28 cellular contexts compared by ENCODE assay signal in genomic region chr6:37845930-37846329, GRCh38. TPM values are rescaled to one million over a fixed set of nuclear protein-coding genes. Genes with fewer than 3 reads are reported as not detected.
DNase-seq lines count a peak whose midpoint lies in the region; ATAC-seq and TF ChIP-seq lines count a peak whose summit lies in the region.
"Had no signal": no experiment of that assay in that cellular context is flagged by ENCODE, and none has a peak within 500 bp of the region (broad histone marks: within the 10 kb centered on the region; RNA-seq: fewer than 3 reads in every experiment).

No MANE protein-coding gene starts in this region.

- TF ChIP-seq POLR2A in IMR-90 (IDR thresholded peaks at IDR 0.05; ENCODE audit: low read depth, low read length): no peak

- BruUV-seq in A673 (replicated peaks; lab: Mats Ljungman, UMichigan) (no TSS peak), IMR-90 (replicated peaks; lab: Mats Ljungman, UMichigan) (no TSS peak)

- H3K9me1 ChIP-seq in IMR-90 (ENCODE audit: insufficient read depth, low read length): peaks cover 28% of the 10 kb centered on the region

- H2BK120ac ChIP-seq in IMR-90 (ENCODE audit: low read depth, low read length): no peak overlapping the region
- no peak overlapping the region for H2BK120ac ChIP-seq in mesendoderm (ENCODE audit: low read depth, low read length)

- H3K9ac ChIP-seq in IMR-90 (ENCODE audit: low read depth, low read length): no peak overlapping the region
- no peak overlapping the region for H3K9ac ChIP-seq in mesendoderm (ENCODE audit: low read length)
- H3K9ac ChIP-seq: BLaER1 treated with 17β-estradiol and CSF1 and Interleukin-3, amounts not matched to agents 10 nM and 100 nM had no signal

- no peak overlapping the region for H3K18ac ChIP-seq in IMR-90 (ENCODE audit: low read depth, low read length)
- no peak overlapping the region for H3K18ac ChIP-seq in mesendoderm (ENCODE audit: low read length)

- H3K4me2 ChIP-seq in IMR-90 (ENCODE audit: low read depth, low read length) (0 out of 2 replicates have a peak overlapping the region, but pooled peaks have one; percentile 18), mesendoderm (ENCODE audit: low read length) (no peak overlapping the region)
- H3K4me2 ChIP-seq: BLaER1 treated with 17β-estradiol and CSF1 and Interleukin-3, amounts not matched to agents 10 nM and 100 nM; GM23338 had no signal

- no peaks in the 10 kb centered on the region for H3K9me3 ChIP-seq in A673 (ENCODE audit: low read depth, low read length, poor library complexity, severe bottlenecking)
- no peaks in the 10 kb centered on the region for H3K9me3 ChIP-seq in IMR-90 (ENCODE audit: control insufficient read depth, insufficient read depth, low read length)
- no peaks in the 10 kb centered on the region for H3K9me3 ChIP-seq in CD4-positive, alpha-beta T cell (ENCODE audit: control insufficient read depth, low read length)
- H3K9me3 ChIP-seq: left ventricle myocardium inferior, ovary, SJCRH30, tibial artery had no signal

- H2AFZ ChIP-seq in IMR-90 (replicated peaks; ENCODE audit: low read length, poor library complexity): no peak overlapping the region
- H2AFZ ChIP-seq: GM23338 had no signal

- H3K56ac ChIP-seq in IMR-90 (ENCODE audit: extremely low read depth, insufficient read depth, low read length) (no peak overlapping the region), mesendoderm (ENCODE audit: low read length) (no peak overlapping the region)

- H3K4me1 Mint-ChIP-seq in nephron: peaks cover 36% of the 10 kb centered on the region
- H3K4me1 Mint-ChIP-seq in CD4-positive, alpha-beta T cell (ENCODE audit: low read depth): peaks cover 80% of the 10 kb centered on the region

- intact Hi-C loops in A673 (cut with micrococcal nuclease; ENCODE audit: unreplicated experiment) (no loop called here), IMR-90 (cut with micrococcal nuclease) (no loop called here), head of caudate nucleus (cut with DNase I) (no loop called here)
- intact Hi-C loops in CD4-positive, alpha-beta T cell (cut with DNase I, micrococcal nuclease): no loop called here

- H3K4me1 ChIP-seq in A673 (ENCODE audit: insufficient read depth, low read length, poor library complexity, severe bottlenecking) (peaks cover 27% of the 10 kb centered on the region), IMR-90 (ENCODE audit: control insufficient read depth, insufficient read depth, low read length) (peaks cover 9% of the 10 kb centered on the region; the same call in 1 of the 2 replicates), mesendoderm (ENCODE audit: control insufficient read depth, low read depth, low read length) (no peaks in the 10 kb centered on the region)

- H4K20me1 ChIP-seq in IMR-90 (ENCODE audit: insufficient read depth, low read length): peaks cover 88% of the 10 kb centered on the region

- TF ChIP-seq CTCF in A673 (conservative IDR thresholded peaks at IDR 0.05; ENCODE audit: low read depth, low read length): no peak
- TF ChIP-seq CTCF in IMR-90 (conservative IDR thresholded peaks at IDR 0.05; ENCODE audit: low read depth, low read length): no peak
- no peak for TF ChIP-seq CTCF in epithelial cell of esophagus (IDR thresholded peaks at IDR 0.05; ENCODE audit: insufficient read depth, low read depth, low read length, missing control alignments)
- TF ChIP-seq CTCF in nephron (IDR thresholded peaks at IDR 0.05; ENCODE audit: unreplicated experiment in 3 of 3): no peak
- TF ChIP-seq CTCF in CD4-positive, alpha-beta T cell (IDR thresholded peaks at IDR 0.05): no peak

- POLR2A ChIA-PET in A673 (lab: Charles Lee; ENCODE audit: low non-redundant PET): interaction anchor here (0.6 kb wide), 1 partner anchor 63 kb away, joined by 4 read pairs; no protein-coding TSS in a partner anchor
- POLR2A ChIA-PET in IMR-90 (lab: Charles Lee; ENCODE audit: unreplicated experiment): no interaction called here
- POLR2A ChIA-PET in CD4-positive, alpha-beta T cell (lab: Charles Lee): interaction anchor here (1.2 to 1.3 kb wide), 2 partner anchors 19 to 27 kb away, joined by 3 to 4 read pairs; no protein-coding TSS in a partner anchor

- no peak for DNase-seq in A673 (ENCODE audit: low spot score)
- DNase-seq in IMR-90: peak; percentile 38
- peak; percentile 62 for DNase-seq in epithelial cell of esophagus (ENCODE audit: low read depth)
- DNase-seq in CD4-positive, alpha-beta T cell: no peak
- no peak for DNase-seq in head of caudate nucleus
- no peak for DNase-seq in mesendoderm
- DNase-seq in DMS79 (lab: John Stamatoyannopoulos, UW): no peak
- DNase-seq: activated CD4-positive, alpha-beta T cell treated with anti-CD3 and anti-CD28 coated beads, Interleukin-2, amount 10 ng/mL, durations not matched to agents 7 days and 5 days; activated naive CD4-positive, alpha-beta T cell; activated T-cell treated with anti-CD3 and anti-CD28 coated beads, Interleukin-2, amount 50 U/mL, for 4 hours; effector CD8-positive, alpha-beta T cell; EL; hippocampal formation; left ventricle myocardium inferior; naive thymus-derived CD4-positive, alpha-beta T cell; NCI-H2029 treated with DMSO at 0.1 percent for 48 hours; ovary; retina; stimulated activated CD4-positive, alpha-beta T cell treated with anti-CD3 and anti-CD28 coated beads, Interleukin-2, amount 100 ng/mL, for 24 hours; T1000 had no signal

- dilution Hi-C loops in IMR-90 (cut with HindIII; ENCODE audit: low sequenced_read_pairs, unreplicated experiment): no loop called here

- CTCF ChIA-PET in A673 (lab: Charles Lee): no interaction called here
- CTCF ChIA-PET in IMR-90 (lab: Yijun Ruan, JAX): interaction anchor here (0.6 to 0.8 kb wide), 2 partner anchors 25 to 129 kb away, joined by 3 to 13 read pairs; no protein-coding TSS in a partner anchor
- CTCF ChIA-PET in CD4-positive, alpha-beta T cell (lab: Charles Lee): interaction anchor here (0.6 to 1.0 kb wide), 3 partner anchors 9 to 14 kb away, joined by 3 read pairs; no protein-coding TSS in a partner anchor

- no peak overlapping the region for H3K4me3 ChIP-seq in A673 (ENCODE audit: low read depth, low read length, poor library complexity, severe bottlenecking)
- no peak overlapping the region for H3K4me3 ChIP-seq in IMR-90 (ENCODE audit: insufficient read depth, low read depth, low read length)
- no peak overlapping the region for H3K4me3 ChIP-seq in epithelial cell of esophagus (ENCODE audit: low read length)
- no peak overlapping the region for H3K4me3 ChIP-seq in mesendoderm (ENCODE audit: low read length)
- H3K4me3 ChIP-seq: BLaER1 treated with 17β-estradiol and CSF1 and Interleukin-3, amounts not matched to agents 10 nM and 100 nM; GM23338; left ventricle myocardium inferior; ovary; SJCRH30; tibial artery had no signal

- H4K91ac ChIP-seq in IMR-90 (ENCODE audit: insufficient read depth, low read depth, low read length): no peak overlapping the region

- H3K9me3 Mint-ChIP-seq in nephron: no peaks in the 10 kb centered on the region
- no peaks in the 10 kb centered on the region for H3K9me3 Mint-ChIP-seq in CD4-positive, alpha-beta T cell
- H3K9me3 Mint-ChIP-seq: activated T-cell treated with anti-CD3 and anti-CD28 coated beads, Interleukin-2, amount 50 U/mL, for 4 hours; brain; GM23338; IgD-negative memory B cell; mesothelial cell of epicardium; naive thymus-derived CD4-positive, alpha-beta T cell had no signal

- H4K8ac ChIP-seq in IMR-90 (ENCODE audit: low read depth in 2 of 2, low read length in 2 of 2) (no peak overlapping the region), mesendoderm (ENCODE audit: low read depth, low read length) (no peak overlapping the region)

- H4K5ac ChIP-seq in IMR-90 (ENCODE audit: low read depth, low read length): no peak overlapping the region
- no peak overlapping the region for H4K5ac ChIP-seq in mesendoderm (ENCODE audit: low read length)

- H3K27me3 Mint-ChIP-seq in nephron (ENCODE audit: low read depth): no peaks in the 10 kb centered on the region
- H3K27me3 Mint-ChIP-seq in CD4-positive, alpha-beta T cell: no peaks in the 10 kb centered on the region
- H3K27me3 Mint-ChIP-seq: activated CD4-positive, alpha-beta T cell treated with anti-CD3 and anti-CD28 coated beads, Interleukin-2, amount 10 ng/mL, durations not matched to agents 7 days and 5 days; brain; IgD-negative memory B cell; naive thymus-derived CD4-positive, alpha-beta T cell had no signal

- H2AK9ac ChIP-seq in IMR-90 (replicated peaks; ENCODE audit: low read depth, low read length, poor library complexity): no peak overlapping the region

- no peak overlapping the region for H2BK20ac ChIP-seq in IMR-90 (ENCODE audit: low read depth, low read length)

- H3K27ac ChIP-seq in A673 (ENCODE audit: low read depth, low read length, poor library complexity, severe bottlenecking): peak overlapping the region; percentile 32
- H3K27ac ChIP-seq in IMR-90 (ENCODE audit: insufficient read depth, low read length): no peak overlapping the region
- H3K27ac ChIP-seq in CD4-positive, alpha-beta T cell (ENCODE audit: low read depth, low read length): no peak overlapping the region
- H3K27ac ChIP-seq in mesendoderm (ENCODE audit: low read depth, low read length): no peak overlapping the region
- H3K27ac ChIP-seq: BLaER1 treated with 17β-estradiol and CSF1 and Interleukin-3, amounts not matched to agents 10 nM and 100 nM; left ventricle myocardium inferior; ovary; SJCRH30; tibial artery had no signal

- H3K79me1 ChIP-seq in IMR-90 (ENCODE audit: low read depth in 1 of 2, low read length in 2 of 2) (peaks cover 10 to 78% of the 10 kb centered on the region in 2 experiments), mesendoderm (ENCODE audit: low read length) (peaks cover 15% of the 10 kb centered on the region)

- peak overlapping the region; percentile 11 to 17 (median 13) for H3K27ac Mint-ChIP-seq in nephron
- no peak overlapping the region for H3K27ac Mint-ChIP-seq in CD4-positive, alpha-beta T cell
- H3K27ac Mint-ChIP-seq: activated CD4-positive, alpha-beta T cell treated with anti-CD3 and anti-CD28 coated beads, Interleukin-2, amount 10 ng/mL, durations not matched to agents 7 days and 5 days; GM23338; IgD-negative memory B cell; mesothelial cell of epicardium had no signal

- ATAC-seq in IMR-90 (ENCODE audit: low read depth): peak; percentile 66
- no peak for ATAC-seq in CD4-positive, alpha-beta T cell (ENCODE audit: poor library complexity)
- ATAC-seq: activated T-cell treated with anti-CD3 and anti-CD28 coated beads, Interleukin-2, amount 50 U/mL, for 4 hours; GM23338; naive thymus-derived CD4-positive, alpha-beta T cell had no signal

- H3K79me2 ChIP-seq in mesendoderm (ENCODE audit: control insufficient read depth, insufficient read depth, low read length): peaks cover 30% of the 10 kb centered on the region

- H3K4ac ChIP-seq in IMR-90 (ENCODE audit: low read depth, low read length) (no peak overlapping the region), mesendoderm (ENCODE audit: low read depth, low read length) (no peak overlapping the region)

- no peaks in the 10 kb centered on the region for H3K36me3 ChIP-seq in A673 (ENCODE audit: insufficient read depth, low read length, poor library complexity, severe bottlenecking)
- 0 out of 2 replicates have a peak, but pooled peaks cover 1% of the 10 kb centered on the region for H3K36me3 ChIP-seq in IMR-90 (ENCODE audit: control insufficient read depth, insufficient read depth, low read length)
- H3K36me3 ChIP-seq in mesendoderm (ENCODE audit: control insufficient read depth, insufficient read depth, low read length): no peaks in the 10 kb centered on the region
- H3K36me3 ChIP-seq: left ventricle myocardium inferior, ovary, tibial artery had no signal

- no peak overlapping the region for H3K4me3 Mint-ChIP-seq in nephron
- H3K4me3 Mint-ChIP-seq in CD4-positive, alpha-beta T cell: no peak overlapping the region
- H3K4me3 Mint-ChIP-seq: activated CD4-positive, alpha-beta T cell treated with anti-CD3 and anti-CD28 coated beads, Interleukin-2, amount 10 ng/mL, durations not matched to agents 7 days and 5 days; activated T-cell treated with anti-CD3 and anti-CD28 coated beads, Interleukin-2, amount 50 U/mL, for 4 hours; brain; GM23338; IgD-negative memory B cell; mesothelial cell of epicardium had no signal

- H2AK5ac ChIP-seq in IMR-90 (ENCODE audit: low read depth, low read length) (no peak overlapping the region), mesendoderm (ENCODE audit: low read length) (no peak overlapping the region)

- in situ Hi-C loops in IMR-90 (cut with MboI; ENCODE audit: low sequenced_read_pairs): no loop called here

- H2BK15ac ChIP-seq in IMR-90 (ENCODE audit: low read depth, low read length) (no peak overlapping the region), mesendoderm (replicated peaks; ENCODE audit: low read depth) (no peak overlapping the region)

- H2BK5ac ChIP-seq in IMR-90 (ENCODE audit: low read depth, low read length, poor library complexity, severe bottlenecking): no peak overlapping the region
- H2BK5ac ChIP-seq in mesendoderm (ENCODE audit: low read length): no peak overlapping the region

- H3K36me3 Mint-ChIP-seq in nephron (ENCODE audit: low read depth): peaks cover 9% of the 10 kb centered on the region
- H3K36me3 Mint-ChIP-seq in CD4-positive, alpha-beta T cell (ENCODE audit: low read depth): peaks cover 13% of the 10 kb centered on the region
- H3K36me3 Mint-ChIP-seq: IgD-negative memory B cell had no signal

- H3K27me3 ChIP-seq in A673 (replicated peaks; ENCODE audit: insufficient read depth, low read depth, low read length, poor library complexity) (no peaks in the 10 kb centered on the region), IMR-90 (ENCODE audit: control insufficient read depth, insufficient read depth, low read length) (no peaks in the 10 kb centered on the region), mesendoderm (ENCODE audit: insufficient read depth, low read length, poor library complexity) (no peaks in the 10 kb centered on the region)
- H3K27me3 ChIP-seq in CD4-positive, alpha-beta T cell (ENCODE audit: control insufficient read depth, insufficient read depth, low read length): no peaks in the 10 kb centered on the region
- H3K27me3 ChIP-seq: BLaER1 treated with 17β-estradiol and CSF1 and Interleukin-3, amounts not matched to agents 10 nM and 100 nM; ovary; SJCRH30; tibial artery had no signal

- no peak for TF ChIP-seq RAD21 in IMR-90 (IDR thresholded peaks at IDR 0.05; ENCODE audit: low read length)

- H3K23ac ChIP-seq in IMR-90 (ENCODE audit: low read depth, low read length): peak overlapping the region; percentile 26; the same call in 1 of the 2 replicates
- H3K23ac ChIP-seq in mesendoderm (ENCODE audit: low read length): no peak overlapping the region

- no peak overlapping the region for H3K14ac ChIP-seq in IMR-90 (replicated peaks; ENCODE audit: low read depth, low read length)

RNA-seq across cellular contexts. Expression of gene ZFAND3, which starts 26.4 kb away (rescaled TPM):
- total RNA-seq in A673 (2021) (64.0 and 67.4 TPM in 2 replicates), IMR-90 (2012; rRNA removed) (10.9 and 13.1 TPM in 2 replicates)
- polyA plus RNA-seq in IMR-90 (2012; rRNA removed): 21.8 and 26.7 TPM in 2 replicates
- 15.3 and 24.4 TPM in 2 replicates for polyA plus RNA-seq in IMR-90 (2012; cell fraction: cytosol; rRNA removed)
- polyA plus RNA-seq in IMR-90 (2012; cell fraction: nucleus; rRNA removed; ENCODE audit: low replicate concordance): 15.6 and 20.7 TPM in 2 replicates
- total RNA-seq in CD4-positive, alpha-beta T cell: 10 to 100 TPM; 34.4 to 37.0 TPM
- 37.9 TPM for polyA plus RNA-seq in mesendoderm (2013, experiment 1 of 2)
- 41.6 TPM for polyA plus RNA-seq in mesendoderm (2013, experiment 2 of 2)

Comparison
In these comparisons a context has a peak if more than half of its experiments do, and no peak if none do; other contexts are left out.
1. DNase-seq: peak in IMR-90 (single experiment) and epithelial cell of esophagus (single experiment); none in A673 (single experiment), CD4-positive, alpha-beta T cell (0 of 10), head of caudate nucleus (0 of 42), mesendoderm (single experiment) and DMS79 (single experiment).